In genomic region chr2:187985923-187986322, GRCh38 we compare ENCODE assay signal across 18 cellular contexts.
DNase-seq lines count a peak whose midpoint lies in the region; ATAC-seq, FAIRE-seq and TF ChIP-seq lines count a peak whose summit lies in the region.
"Had no signal": no experiment of that assay in that cellular context is flagged by ENCODE, and none has a peak within 500 bp of the region (broad histone marks: within the 10 kb centered on the region; RNA-seq: fewer than 3 reads in every experiment).

No MANE protein-coding gene starts in this region.

- intact Hi-C loops in mucosa of descending colon (cut with DNase I, micrococcal nuclease) (no loop called here), testis (cut with DNase I; ENCODE audit: low total_unique reads) (no loop called here)

- FAIRE-seq in A549 (lab: Jason Lieb, UNC) = peak; percentile 36
- FAIRE-seq: GM19239, pancreas had no signal

- no peaks in the 10 kb centered on the region for H3K27me3 Mint-ChIP-seq in WTC11 (ENCODE audit: low read depth)
- H3K27me3 Mint-ChIP-seq in activated CD4-positive, alpha-beta memory T cell treated with anti-CD3 and anti-CD28 coated beads, Interleukin-2, amount 10 ng/mL, durations not matched to agents 7 days and 5 days = no peaks in the 10 kb centered on the region
- H3K27me3 Mint-ChIP-seq: activated naive CD8-positive, alpha-beta T cell treated with anti-CD3 and anti-CD28 coated beads for 36 hours; naive B cell had no signal

- H3K9me3 ChIP-seq in A549 (no peaks in the 10 kb centered on the region), HUES64 (ENCODE audit: insufficient read depth, low read depth, low read length) (no peaks in the 10 kb centered on the region), mucosa of descending colon (no peaks in the 10 kb centered on the region), testis (no peaks in the 10 kb centered on the region)
- H3K9me3 ChIP-seq: pancreas had no signal

- no peaks in the 10 kb centered on the region for H3K27me3 ChIP-seq in HUES64 (ENCODE audit: insufficient read depth, low read length)
- no peaks in the 10 kb centered on the region for H3K27me3 ChIP-seq in testis
- H3K27me3 ChIP-seq: cardiac muscle cell, pancreas had no signal

- POLR2A ChIA-PET in A549 (lab: Yijun Ruan, JAX) (no interaction called here), WTC11 (lab: Charles Lee) (no interaction called here)
- POLR2A ChIA-PET in activated CD4-positive, alpha-beta memory T cell treated with anti-CD3 and anti-CD28 coated beads, Interleukin-2, amount 10 ng/mL, durations not matched to agents 7 days and 5 days (lab: Charles Lee) = no interaction called here

- peak overlapping the region; percentile 17 to 73; a peak in 5 of 6 replicates for H3K27ac ChIP-seq in A549
- H3K27ac ChIP-seq in HUES64 (ENCODE audit: low read depth, low read length) = peak overlapping the region; percentile 2; the same call in 1 of the 2 replicates
- H3K27ac ChIP-seq in testis = no peak overlapping the region
- H3K27ac ChIP-seq: cardiac muscle cell, pancreas had no signal

- H3K4me1 ChIP-seq in A549 = peaks cover 8% of the 10 kb centered on the region; the same call in 2 of the 3 replicates
- peaks cover 52% of the 10 kb centered on the region for H3K4me1 ChIP-seq in HUES64 (ENCODE audit: insufficient read depth, low read length)
- H3K4me1 ChIP-seq in mucosa of descending colon (ENCODE audit: low read depth) = no peaks in the 10 kb centered on the region
- peaks cover 13% of the 10 kb centered on the region for H3K4me1 ChIP-seq in testis

- peaks cover 54% of the 10 kb centered on the region for H3K4me1 Mint-ChIP-seq in WTC11
- H3K4me1 Mint-ChIP-seq in activated CD4-positive, alpha-beta memory T cell treated with anti-CD3 and anti-CD28 coated beads, Interleukin-2, amount 10 ng/mL, durations not matched to agents 7 days and 5 days = no peaks in the 10 kb centered on the region

- ATAC-seq in A549 (no peak), WTC11 (no peak), mucosa of descending colon (no peak)
- ATAC-seq: esophagus mucosa, pancreas had no signal

- H3K9ac ChIP-seq in HUES64 (ENCODE audit: low read depth, low read length) = no peak overlapping the region

- no peaks in the 10 kb centered on the region for H3K36me3 ChIP-seq in HUES64 (ENCODE audit: insufficient read depth, low read length)
- no peaks in the 10 kb centered on the region for H3K36me3 ChIP-seq in mucosa of descending colon (ENCODE audit: low read depth)
- H3K36me3 ChIP-seq in testis (ENCODE audit: low read depth, missing control alignments) = no peaks in the 10 kb centered on the region
- H3K36me3 ChIP-seq: cardiac muscle cell, pancreas had no signal

- H3K4me3 Mint-ChIP-seq in WTC11 = no peak overlapping the region
- H3K4me3 Mint-ChIP-seq in activated CD4-positive, alpha-beta memory T cell treated with anti-CD3 and anti-CD28 coated beads, Interleukin-2, amount 10 ng/mL, durations not matched to agents 7 days and 5 days = no peak overlapping the region
- H3K4me3 Mint-ChIP-seq: activated naive CD8-positive, alpha-beta T cell treated with anti-CD3 and anti-CD28 coated beads for 36 hours; naive B cell had no signal

- H3K27ac Mint-ChIP-seq in WTC11 = peak overlapping the region; percentile 21; the same call in 1 of the 2 replicates
- no peak overlapping the region for H3K27ac Mint-ChIP-seq in activated CD4-positive, alpha-beta memory T cell treated with anti-CD3 and anti-CD28 coated beads, Interleukin-2, amount 10 ng/mL, durations not matched to agents 7 days and 5 days
- H3K27ac Mint-ChIP-seq: activated naive CD8-positive, alpha-beta T cell treated with anti-CD3 and anti-CD28 coated beads for 36 hours; naive B cell had no signal

- H3K4me3 ChIP-seq in A549 (no peak overlapping the region), HUES64 (ENCODE audit: low read length) (no peak overlapping the region), fibroblast of the aortic adventitia (ENCODE audit: low read depth, low read length) (no peak overlapping the region), mucosa of descending colon (no peak overlapping the region), testis (no peak overlapping the region)
- H3K4me3 ChIP-seq: cardiac muscle cell, pancreas had no signal

- no peak for DNase-seq in A549 (ENCODE audit: low read depth in 1 of 2, low spot score in 1 of 2)
- no peak for DNase-seq in WTC11 (ENCODE audit: low spot score)
- peak; percentile 53 for DNase-seq in fibroblast of the aortic adventitia (ENCODE audit: low read depth)
- DNase-seq in mucosa of descending colon = no peak
- DNase-seq in activated CD8-positive, alpha-beta memory T cell treated with anti-CD3 and anti-CD28 coated beads, Interleukin-2, amount 50 U/mL, for 48 hours = no peak
- no peak for DNase-seq in testis
- no peak for DNase-seq in activated CD4-positive, alpha-beta memory T cell treated with anti-CD3 and anti-CD28 coated beads, Interleukin-2, amount 10 ng/mL, durations not matched to agents 7 days and 5 days
- DNase-seq: activated naive CD8-positive, alpha-beta T cell treated with anti-CD3 and anti-CD28 coated beads for 36 hours; EL; naive B cell; NCI-H1694; pancreas; Right ventricle myocardium superior; stimulated activated CD4-positive, alpha-beta T cell treated with anti-CD3 and anti-CD28 coated beads, Interleukin-2, amount 100 ng/mL, for 48 hours had no signal

- no peaks in the 10 kb centered on the region for H3K36me3 Mint-ChIP-seq in WTC11
- H3K36me3 Mint-ChIP-seq in activated CD4-positive, alpha-beta memory T cell treated with anti-CD3 and anti-CD28 coated beads, Interleukin-2, amount 10 ng/mL, durations not matched to agents 7 days and 5 days (ENCODE audit: low read depth) = no peaks in the 10 kb centered on the region
- H3K36me3 Mint-ChIP-seq: activated naive CD8-positive, alpha-beta T cell treated with anti-CD3 and anti-CD28 coated beads for 36 hours; naive B cell had no signal

- CTCF ChIA-PET in A549 (lab: Yijun Ruan, JAX) (no interaction called here), WTC11 (lab: Charles Lee) (no interaction called here)
- CTCF ChIA-PET in activated CD4-positive, alpha-beta memory T cell treated with anti-CD3 and anti-CD28 coated beads, Interleukin-2, amount 10 ng/mL, durations not matched to agents 7 days and 5 days (lab: Charles Lee) = no interaction called here

- no peaks in the 10 kb centered on the region for H3K9me3 Mint-ChIP-seq in WTC11
- no peaks in the 10 kb centered on the region for H3K9me3 Mint-ChIP-seq in activated CD4-positive, alpha-beta memory T cell treated with anti-CD3 and anti-CD28 coated beads, Interleukin-2, amount 10 ng/mL, durations not matched to agents 7 days and 5 days
- H3K9me3 Mint-ChIP-seq: activated naive CD8-positive, alpha-beta T cell treated with anti-CD3 and anti-CD28 coated beads for 36 hours had no signal

- TF ChIP-seq EP300 in A549 (IDR thresholded peaks at IDR 0.05) = no peak

- TF ChIP-seq CTCF in A549 (IDR thresholded peaks at IDR 0.05) = no peak
- no peak for TF ChIP-seq CTCF in WTC11 (IDR thresholded peaks at IDR 0.05)
- no peak for TF ChIP-seq CTCF in fibroblast of the aortic adventitia (IDR thresholded peaks at IDR 0.05; ENCODE audit: insufficient read depth, low read length)
- TF ChIP-seq CTCF in mucosa of descending colon (IDR thresholded peaks at IDR 0.05) = no peak
- no peak for TF ChIP-seq CTCF in testis (IDR thresholded peaks at IDR 0.05)

- TF ChIP-seq POLR2A in A549 (IDR thresholded peaks at IDR 0.05; ENCODE audit: low read length) = no peak
- TF ChIP-seq POLR2A in testis (IDR thresholded peaks at IDR 0.05) = no peak

- peak overlapping the region; percentile 44 for H3K4me2 ChIP-seq in A549

- TF ChIP-seq RAD21 in A549 (conservative IDR thresholded peaks at IDR 0.05 in 1 of 2, IDR thresholded peaks at IDR 0.05 in 1 of 2) = no peak

- WGBS in A549 (ENCODE audit: missing lambda C conversion rate) = 38% methylated on average over 4 of the region's 4 CpGs
- WGBS in HUES64 = 72% methylated on average over 4 of the region's 4 CpGs
- 51 to 54% methylated on average over 4 of the region's 4 CpGs for WGBS in testis, 2 donors

TF ChIP-seq in A549, 52 proteins besides CTCF, POLR2A, EP300 and RAD21:
- no peak for TF ChIP-seq RCOR1 (IDR thresholded peaks at IDR 0.05; ENCODE audit: low read depth, low read length)
- TF ChIP-seq NFE2L2 (conservative IDR thresholded peaks at IDR 0.05; ENCODE audit: low read length) = peak; percentile 72
- peak; percentile 96 for TF ChIP-seq MAFK (IDR thresholded peaks at IDR 0.05; ENCODE audit: partially characterized antibody)

TF ChIP-seq in WTC11, 78 proteins besides CTCF, POLR2A, EP300 and RAD21 (continues in another document):
- TF ChIP-seq CREB1 (CRISPR knock-in tag; IDR thresholded peaks at IDR 0.05) (no peak), KAT7 (CRISPR knock-in tag; IDR thresholded peaks at IDR 0.05; ENCODE audit: borderline replicate concordance) (no peak), ZBTB43 (CRISPR knock-in tag; IDR thresholded peaks at IDR 0.05) (no peak), ZBTB21 (CRISPR knock-in tag; IDR thresholded peaks at IDR 0.05; ENCODE audit: borderline replicate concordance) (no peak), ZSCAN18 (CRISPR knock-in tag; IDR thresholded peaks at IDR 0.05) (no peak), NFYB (CRISPR knock-in tag; conservative IDR thresholded peaks at IDR 0.05; ENCODE audit: low read depth) (no peak), ZNF671 (CRISPR knock-in tag; IDR thresholded peaks at IDR 0.05) (no peak)

Comparison
In these comparisons a context has a peak if more than half of its experiments do, and no peak if none do; other contexts are left out.
1. H3K27ac ChIP-seq: peak in A549 (2 of 2) and HUES64 (single experiment); none in testis (0 of 2).